8 cellular contexts compared by ENCODE assay signal in the genomic region with DNA sequence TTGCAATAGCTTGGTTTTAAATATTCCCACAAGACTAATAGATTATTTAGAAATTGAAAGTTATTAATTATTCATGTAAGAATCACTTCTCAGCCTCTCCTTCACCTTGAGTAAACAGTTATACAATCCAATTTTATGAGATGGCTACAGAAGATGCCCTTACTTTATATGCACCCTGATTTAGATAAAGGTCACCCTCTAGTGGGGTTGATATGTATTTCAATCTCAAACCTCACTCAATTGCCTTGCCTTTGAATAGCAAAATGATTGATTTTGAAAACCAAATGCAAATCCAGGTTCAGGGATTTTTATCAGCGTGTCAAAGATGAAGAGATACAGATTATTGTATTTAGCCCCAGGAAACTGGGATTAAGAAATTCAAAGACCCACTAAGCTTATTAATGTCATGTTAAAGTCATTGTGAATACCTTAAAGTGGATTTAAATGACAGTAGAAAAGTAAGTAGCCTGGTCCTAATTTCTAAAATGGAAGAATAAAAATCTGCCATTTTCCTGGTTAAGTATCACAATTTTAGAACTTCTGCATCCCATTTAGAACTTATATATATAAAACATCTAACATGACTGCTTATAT.
A peak's percentile ranks its signal among the peaks of the same experiment; 100 is the strongest.
DNase-seq lines count a peak whose midpoint lies in the region; ATAC-seq and TF ChIP-seq lines count a peak whose summit lies in the region.

No MANE protein-coding gene starts in this region.

- DNase-seq in Caco-2 (no peak), NCI-H446 treated with DMSO at 0.1 percent for 48 hours (lab: John Stamatoyannopoulos, UW) (peak; percentile 46), cerebellar cortex (ENCODE audit: low spot score) (peak; percentile 49), right lobe of liver (no peak), hypothalamus (lab: John Stamatoyannopoulos, UW) (no peak)
- no peak for DNase-seq in stimulated activated CD4-positive, alpha-beta T cell treated with anti-CD3 and anti-CD28 coated beads, Interleukin-12 subunit alpha, Interleukin-12 subunit beta, amount 100 ng/mL, for 4 hours

- no peak overlapping the region for H3K4me3 ChIP-seq in Caco-2 (ENCODE audit: low read depth, low read length)
- no peak overlapping the region for H3K4me3 ChIP-seq in right lobe of liver

- H3K9me3 Mint-ChIP-seq in Caco-2 (ENCODE audit: unreplicated experiment), result no peaks in the 10 kb centered on the region

- no peak for TF ChIP-seq POLR2A in right lobe of liver (IDR thresholded peaks at IDR 0.05)

- POLR2A ChIA-PET in Caco-2 (lab: Charles Lee), result no interaction called here

- no peaks in the 10 kb centered on the region for H3K4me1 ChIP-seq in Caco-2
- peaks cover 0 to 15% (median 6%) of the 10 kb centered on the region in 4 donors for H3K4me1 ChIP-seq in right lobe of liver

- H3K36me3 ChIP-seq in Caco-2 (ENCODE audit: control insufficient read depth, insufficient read depth, low read length), result no peaks in the 10 kb centered on the region
- H3K36me3 ChIP-seq in right lobe of liver, result no peaks in the 10 kb centered on the region

- H3K36me3 Mint-ChIP-seq in Caco-2 (ENCODE audit: insufficient read depth, unreplicated experiment), result no peaks in the 10 kb centered on the region

- peaks cover 3% of the 10 kb centered on the region for H3K27me3 Mint-ChIP-seq in Caco-2 (ENCODE audit: insufficient read depth, unreplicated experiment)

- no peak overlapping the region for H3K4me3 Mint-ChIP-seq in Caco-2 (ENCODE audit: unreplicated experiment)

- TF ChIP-seq CTCF in Caco-2 (IDR thresholded peaks at IDR 0.05; ENCODE audit: insufficient read depth in 1 of 2, low read depth in 1 of 2, low read length in 1 of 2, severe bottlenecking in 1 of 2, unreplicated experiment in 1 of 2), result peak; percentile 16 to 41
- peak; percentile 54 to 84 (median 60) for TF ChIP-seq CTCF in right lobe of liver (IDR thresholded peaks at IDR 0.05)

- intact Hi-C loops in Caco-2 (cut with micrococcal nuclease; ENCODE audit: unreplicated experiment), result loop anchor here (1.0 to 2.0 kb wide), 2 partner anchors 243 to 613 kb away; no protein-coding TSS in a partner anchor
- intact Hi-C loops in right lobe of liver (cut with DNase I), result no loop called here

- no peaks in the 10 kb centered on the region for H3K9me3 ChIP-seq in Caco-2
- H3K9me3 ChIP-seq in right lobe of liver, result no peaks in the 10 kb centered on the region

- no peak overlapping the region for H3K27ac ChIP-seq in right lobe of liver

- WGBS in right lobe of liver (ENCODE audit: insufficient coverage, low coverage, low lambda C conversion rate, missing lambda C conversion rate), result 7% methylated on average over 1 of the region's 1 CpG

- BruUV-seq in Caco-2 (replicated peaks; lab: Mats Ljungman, UMichigan), result no TSS peak

- H3K27ac Mint-ChIP-seq in Caco-2 (ENCODE audit: unreplicated experiment), result no peak overlapping the region

- no peaks in the 10 kb centered on the region for H3K4me1 Mint-ChIP-seq in Caco-2 (ENCODE audit: low read depth, unreplicated experiment)

- H3K27me3 ChIP-seq in Caco-2 (replicated peaks; ENCODE audit: control insufficient read depth, insufficient read depth, low read length) (no peaks in the 10 kb centered on the region), right lobe of liver (no peaks in the 10 kb centered on the region)

- CTCF ChIA-PET in Caco-2 (lab: Charles Lee), result no interaction called here

- peak; percentile 84 for ATAC-seq in GM19324 (IDR thresholded peaks at IDR 0.05; ENCODE audit: low FRiP score, unreplicated experiment)
- ATAC-seq in HG03342 (IDR thresholded peaks at IDR 0.05; ENCODE audit: unreplicated experiment), result peak; percentile 85
- peak; percentile 85 to 97 (median 93) for ATAC-seq in right lobe of liver

Comparison
In these comparisons a context has a peak if more than half of its experiments do, and no peak if none do; other contexts are left out.
1. DNase-seq: peak in NCI-H446 treated with DMSO at 0.1 percent for 48 hours (single experiment) and cerebellar cortex (single experiment); none in Caco-2 (0 of 2), right lobe of liver (0 of 3), stimulated activated CD4-positive, alpha-beta T cell treated with anti-CD3 and anti-CD28 coated beads, Interleukin-12 subunit alpha, Interleukin-12 subunit beta, amount 100 ng/mL, for 4 hours (single experiment) and hypothalamus (0 of 51).
2. Peak in every context shown above with its lines, with median percentiles within 50 percentile points of each other: ATAC-seq.